ENCODE assay signal across 9 cellular contexts in the genomic region with DNA sequence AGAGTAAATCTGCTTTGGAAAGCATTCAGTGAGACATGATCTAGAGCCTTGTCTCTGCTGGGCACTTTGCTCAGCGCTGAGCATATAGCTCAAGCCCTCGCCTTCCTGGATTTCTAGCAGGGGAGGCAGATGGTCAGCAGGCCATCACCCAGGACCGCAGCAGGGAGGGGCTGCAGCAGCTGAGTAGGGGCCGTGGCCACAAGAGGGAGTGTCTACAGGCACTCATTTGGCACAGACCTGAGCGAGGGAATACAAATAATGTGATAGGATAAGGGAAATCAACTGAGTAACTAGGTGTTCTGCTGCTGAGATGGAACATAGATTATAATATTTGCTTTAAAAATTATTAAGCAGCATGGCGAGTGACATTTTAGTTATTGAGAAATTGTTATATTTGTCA. TPM values are rescaled to one million over a fixed set of nuclear protein-coding genes. Genes with fewer than 3 reads are reported as not detected.
DNase-seq lines count a peak whose midpoint lies in the region; ATAC-seq and TF ChIP-seq lines count a peak whose summit lies in the region.
"Had no signal": no experiment of that assay in that cellular context is flagged by ENCODE, and none has a peak within 500 bp of the region (broad histone marks: within the 10 kb centered on the region; RNA-seq: fewer than 3 reads in every experiment).

No MANE protein-coding gene starts in this region.

- TF ChIP-seq CTCF in kidney epithelial cell (IDR thresholded peaks at IDR 0.05; ENCODE audit: insufficient read depth, low read length, poor library complexity, severe bottlenecking) (peak; percentile 37), suprapubic skin (IDR thresholded peaks at IDR 0.05) (no peak)

- no peak for TF ChIP-seq EP300 in suprapubic skin (IDR thresholded peaks at IDR 0.05)

- TF ChIP-seq POLR2A in suprapubic skin (IDR thresholded peaks at IDR 0.05): no peak

- no peak overlapping the region for H3K4me3 ChIP-seq in kidney epithelial cell (ENCODE audit: low read depth, low read length)
- no peak overlapping the region for H3K4me3 ChIP-seq in suprapubic skin

- ATAC-seq in GM18868 (IDR thresholded peaks at IDR 0.05; ENCODE audit: unreplicated experiment): no peak
- ATAC-seq: activated CD4-positive, alpha-beta T cell treated with anti-CD3 and anti-CD28 coated beads for 36 hours had no signal

- H3K36me3 ChIP-seq in kidney epithelial cell (ENCODE audit: control insufficient read depth, insufficient read depth, low read length) (peaks cover 1% of the 10 kb centered on the region), suprapubic skin (peaks cover 21% of the 10 kb centered on the region)

- H3K27ac ChIP-seq in caudate nucleus (ENCODE audit: low read depth, low read length) (peak overlapping the region; percentile 77), suprapubic skin (peak overlapping the region; percentile 56)

- H3K9me3 ChIP-seq in suprapubic skin: no peaks in the 10 kb centered on the region

- peaks cover 12% of the 10 kb centered on the region for H3K4me1 ChIP-seq in suprapubic skin

- WGBS in suprapubic skin: 73% methylated on average over 6 of the region's 6 CpGs

- DNase-seq in NCI-H1092 treated with DMSO at 0.1 percent for 48 hours (lab: John Stamatoyannopoulos, UW) (peak; percentile 7), NCI-H1092 (lab: John Stamatoyannopoulos, UW) (no peak), caudate nucleus (lab: John Stamatoyannopoulos, UW) (peak in 35 of 61 donors; percentile 2 to 77 (median 10)), kidney epithelial cell (ENCODE audit: low read depth) (no peak), suprapubic skin (ENCODE audit: low spot score in 2 of 2) (no peak), NCI-H128 (lab: John Stamatoyannopoulos, UW; ENCODE audit: unreplicated experiment) (no peak)
- DNase-seq in activated effector memory CD4-positive, alpha-beta T cell treated with Interleukin-2 at 50 U/mL for 16 hours: no peak
- DNase-seq: activated CD4-positive, alpha-beta T cell treated with anti-CD3 and anti-CD28 coated beads for 36 hours had no signal

- no peaks in the 10 kb centered on the region for H3K27me3 ChIP-seq in kidney epithelial cell (ENCODE audit: control insufficient read depth, insufficient read depth, low read length)
- no peaks in the 10 kb centered on the region for H3K27me3 ChIP-seq in suprapubic skin

RNA-seq across cellular contexts. Expression of a gene that starts 30.2 kb away (rescaled TPM):
- total RNA-seq in kidney epithelial cell: 15.7 and 16.1 TPM in 2 replicates
- 10 to 100 TPM; 19.1 to 68.4 (median 32.5) TPM for total RNA-seq in suprapubic skin

RNA-seq across cellular contexts. Expression of a gene that starts 30.3 kb away (rescaled TPM):
- total RNA-seq in kidney epithelial cell: 19.7 and 20.1 TPM in 2 replicates
- total RNA-seq in suprapubic skin: 10 to 100 TPM in 3 of 4 donors, 1 to 10 TPM in 1; 9.7 to 16.9 (median 12.0) TPM

RNA-seq across cellular contexts. Expression of a gene that starts 52.1 kb away (rescaled TPM):
- total RNA-seq in kidney epithelial cell (0.89 and 4.3 TPM in 2 replicates), suprapubic skin (10 to 100 TPM in 2 of 4 donors, 1 to 10 TPM in 2; 6.6 to 21.7 (median 13.8) TPM)

Comparison
In these comparisons a context has a peak if more than half of its experiments do, and no peak if none do; other contexts are left out.
1. DNase-seq: peak in NCI-H1092 treated with DMSO at 0.1 percent for 48 hours (single experiment) and caudate nucleus (35 of 61); none in NCI-H1092 (single experiment), kidney epithelial cell (single experiment), suprapubic skin (0 of 2), activated effector memory CD4-positive, alpha-beta T cell treated with Interleukin-2 at 50 U/mL for 16 hours (single experiment) and NCI-H128 (single experiment).